9 cellular contexts compared by ENCODE assay signal in the genomic region with DNA sequence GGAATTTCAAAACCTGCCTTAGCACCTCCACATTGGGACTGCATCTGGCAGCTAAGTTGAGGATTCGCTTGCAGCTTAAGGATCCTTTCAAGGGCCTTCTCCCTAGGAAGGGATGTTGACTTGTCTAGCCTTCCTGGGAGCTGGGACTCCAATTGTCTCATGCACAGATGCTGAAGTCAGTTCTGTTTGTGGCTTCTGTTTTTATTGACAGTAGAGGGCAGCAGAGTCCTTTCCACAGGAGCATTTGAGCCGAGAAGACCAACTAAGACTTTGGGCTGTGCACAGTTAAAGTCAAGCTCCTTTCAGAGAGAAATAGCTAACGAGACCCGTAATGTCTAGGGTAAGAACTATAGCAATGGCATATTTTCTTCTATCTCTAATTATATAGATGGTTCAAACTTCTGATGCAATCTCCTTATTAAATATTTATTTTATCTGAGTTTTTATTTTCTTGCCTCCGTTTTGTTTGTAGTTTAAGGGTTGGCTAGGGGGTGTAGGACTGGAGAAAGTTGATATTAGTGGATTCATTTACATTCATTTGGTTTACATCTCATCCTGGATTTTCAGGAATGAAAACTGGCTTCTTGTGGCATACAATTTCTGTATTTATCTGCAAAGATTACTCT. TPM values are rescaled to one million over a fixed set of nuclear protein-coding genes. Genes with fewer than 3 reads are reported as not detected.
DNase-seq lines count a peak whose midpoint lies in the region; ATAC-seq and TF ChIP-seq lines count a peak whose summit lies in the region.
"Had no signal": no experiment of that assay in that cellular context is flagged by ENCODE, and none has a peak within 500 bp of the region (broad histone marks: within the 10 kb centered on the region; RNA-seq: fewer than 3 reads in every experiment).

No MANE protein-coding gene starts in this region.

- peaks cover 12% of the 10 kb centered on the region for H3K27me3 ChIP-seq in A673 (replicated peaks; ENCODE audit: insufficient read depth, low read depth, low read length, poor library complexity)
- H3K27me3 ChIP-seq: ovary had no signal

- H3K36me3 ChIP-seq in A673 (ENCODE audit: insufficient read depth, low read length, poor library complexity, severe bottlenecking): no peaks in the 10 kb centered on the region
- H3K36me3 ChIP-seq: ovary had no signal

- peak; percentile 57 for TF ChIP-seq CTCF in A673 (conservative IDR thresholded peaks at IDR 0.05; ENCODE audit: low read depth, low read length)

- DNase-seq in A673 (ENCODE audit: low spot score): peak; percentile 67
- peak; percentile 67 for DNase-seq in GM03348 (ENCODE audit: low spot score)
- peak; percentile 53 for DNase-seq in NCI-H146 (lab: John Stamatoyannopoulos, UW)
- DNase-seq in T-helper 17 cell: no peak
- peak; percentile 33 for DNase-seq in epidermal melanocyte (ENCODE audit: insufficient read length, low spot score)
- peak; percentile 70 for DNase-seq in midbrain (lab: John Stamatoyannopoulos, UW)
- DNase-seq in T-helper 9 cell: no peak

- no peak overlapping the region for H3K27ac ChIP-seq in A673 (ENCODE audit: low read depth, low read length, poor library complexity, severe bottlenecking)
- H3K27ac ChIP-seq: ovary had no signal

- no peaks in the 10 kb centered on the region for H3K4me1 ChIP-seq in A673 (ENCODE audit: insufficient read depth, low read length, poor library complexity, severe bottlenecking)

- H3K9me3 ChIP-seq in A673 (ENCODE audit: low read depth, low read length, poor library complexity, severe bottlenecking): no peaks in the 10 kb centered on the region
- H3K9me3 ChIP-seq in T-helper 17 cell (ENCODE audit: control insufficient read depth, low read length, poor library complexity, severe bottlenecking): no peaks in the 10 kb centered on the region
- H3K9me3 ChIP-seq: ovary had no signal

- no TSS peak for BruUV-seq in A673 (replicated peaks; lab: Mats Ljungman, UMichigan)

- no peak overlapping the region for H3K4me3 ChIP-seq in A673 (ENCODE audit: low read depth, low read length, poor library complexity, severe bottlenecking)
- H3K4me3 ChIP-seq: ovary had no signal

- no peaks in the 10 kb centered on the region for H3K36me3 Mint-ChIP-seq in T-helper 17 cell (ENCODE audit: low read depth)

- POLR2A ChIA-PET in A673 (lab: Charles Lee; ENCODE audit: low non-redundant PET): interaction anchor here (0.7 kb wide), 1 partner anchor 435 kb away, joined by 4 read pairs; no protein-coding TSS in a partner anchor

- ATAC-seq in HG02588 (IDR thresholded peaks at IDR 0.05; ENCODE audit: unreplicated experiment) (peak; percentile 71), T-helper 17 cell (peak; percentile 63)

- intact Hi-C loops in A673 (cut with micrococcal nuclease; ENCODE audit: unreplicated experiment): loop anchor here (10.0 kb wide), 1 partner anchor 574 kb away; no protein-coding TSS in a partner anchor

- no peaks in the 10 kb centered on the region for H3K4me1 Mint-ChIP-seq in T-helper 17 cell

- H3K27me3 Mint-ChIP-seq in T-helper 17 cell: peaks cover 49% of the 10 kb centered on the region

- CTCF ChIA-PET in A673 (lab: Charles Lee): interaction anchor here (0.7 to 1.2 kb wide), 5 partner anchors 68 to 924 kb away, joined by 3 to 6 read pairs (median 3); no protein-coding TSS in a partner anchor

- H3K27ac Mint-ChIP-seq in T-helper 17 cell: no peak overlapping the region

- H3K4me3 Mint-ChIP-seq in T-helper 17 cell: no peak overlapping the region

RNA-seq across cellular contexts. Expression of a gene that starts 59.7 kb away (rescaled TPM):
- total RNA-seq in A673 (2021) (1.7 and 2.0 TPM in 2 replicates), T-helper 17 cell (10 to 100 TPM; 12.0 to 13.1 TPM)

Comparison
In these comparisons a context has a peak if more than half of its experiments do, and no peak if none do; other contexts are left out.
1. DNase-seq: peak in A673 (single experiment), GM03348 (single experiment), NCI-H146 (single experiment), epidermal melanocyte (single experiment) and midbrain (single experiment); none in T-helper 17 cell (0 of 3) and T-helper 9 cell (single experiment).